ENCODE assay signal across 1 cellular context in genomic region chr21:37087188-37087587, GRCh38.
TF ChIP-seq lines count a peak whose summit lies in the region.

No MANE protein-coding gene starts in this region.

TF ChIP-seq in HEK293, 187 proteins besides CTCF, POLR2A, EP300 and RAD21 (continued from another document and continues in another):
- TF ChIP-seq PRDM10 (tag by site-specific recombination; IDR thresholded peaks at IDR 0.05) (no peak; the same call in 1 of the 2 replicates), ZNF629 (tag by site-specific recombination; IDR thresholded peaks at IDR 0.05) (peak; percentile 46; the same call in 1 of the 2 replicates), ZNF704 (tag by site-specific recombination; IDR thresholded peaks at IDR 0.05) (no peak), KLF7 (tag by site-specific recombination; IDR thresholded peaks at IDR 0.05; ENCODE audit: borderline replicate concordance) (no peak), REST (tag by site-specific recombination; IDR thresholded peaks at IDR 0.05) (no peak), PRDM4 (tag by site-specific recombination; IDR thresholded peaks at IDR 0.05) (no peak), ZSCAN30 (tag by site-specific recombination; IDR thresholded peaks at IDR 0.05) (no peak), ZNF654 (tag by site-specific recombination; IDR thresholded peaks at IDR 0.05; ENCODE audit: low read depth) (peak; percentile 86), ZNF677 (tag by site-specific recombination; IDR thresholded peaks at IDR 0.05) (no peak), ATF2 (tag by site-specific recombination; IDR thresholded peaks at IDR 0.05; ENCODE audit: low read depth) (no peak), ZNF221 (tag by site-specific recombination; IDR thresholded peaks at IDR 0.05; ENCODE audit: borderline replicate concordance) (no peak), HOXD13 (CRISPR knock-in tag; IDR thresholded peaks at IDR 0.05; ENCODE audit: borderline replicate concordance) (no peak), ZNF623 (tag by site-specific recombination; IDR thresholded peaks at IDR 0.05) (no peak), KLF1 (tag by site-specific recombination; IDR thresholded peaks at IDR 0.05) (no peak), ZNF18 (tag by site-specific recombination; IDR thresholded peaks at IDR 0.05) (no peak), ZNF214 (tag by site-specific recombination; IDR thresholded peaks at IDR 0.05; ENCODE audit: borderline replicate concordance) (no peak), ZNF830 (tag by site-specific recombination; IDR thresholded peaks at IDR 0.05; ENCODE audit: low read depth) (no peak), ZNF404 (tag by site-specific recombination; IDR thresholded peaks at IDR 0.05) (no peak), ZNF398 (tag by site-specific recombination; IDR thresholded peaks at IDR 0.05) (no peak), ZNF692 (tag by site-specific recombination; IDR thresholded peaks at IDR 0.05) (peak; percentile 63; the same call in 1 of the 2 replicates), ZNF529 (tag by site-specific recombination; IDR thresholded peaks at IDR 0.05; ENCODE audit: insufficient replicate concordance) (no peak), ZNF266 (tag by site-specific recombination; IDR thresholded peaks at IDR 0.05; ENCODE audit: low read depth) (no peak), ZNF169 (tag by site-specific recombination; IDR thresholded peaks at IDR 0.05) (no peak), YY2 (tag by site-specific recombination; IDR thresholded peaks at IDR 0.05) (no peak), ZXDB (tag by site-specific recombination; IDR thresholded peaks at IDR 0.05) (peak; percentile 51; the same call in 1 of the 2 replicates), ZNF843 (tag by site-specific recombination; IDR thresholded peaks at IDR 0.05) (no peak), PATZ1 (tag by site-specific recombination; IDR thresholded peaks at IDR 0.05) (no peak; the same call in 1 of the 2 replicates), ZNF776 (tag by site-specific recombination; IDR thresholded peaks at IDR 0.05; ENCODE audit: borderline replicate concordance) (no peak), ZNF510 (tag by site-specific recombination; IDR thresholded peaks at IDR 0.05; ENCODE audit: insufficient replicate concordance) (no peak), MYNN (tag by site-specific recombination; IDR thresholded peaks at IDR 0.05; ENCODE audit: borderline replicate concordance) (no peak), ZNF2 (tag by site-specific recombination; IDR thresholded peaks at IDR 0.05) (no peak), SP2 (tag by site-specific recombination; IDR thresholded peaks at IDR 0.05) (no peak), HIC1 (tag by site-specific recombination; IDR thresholded peaks at IDR 0.05) (no peak), ZNF114 (tag by site-specific recombination; IDR thresholded peaks at IDR 0.05) (no peak)
